8 cellular contexts compared by ENCODE assay signal in the genomic region with DNA sequence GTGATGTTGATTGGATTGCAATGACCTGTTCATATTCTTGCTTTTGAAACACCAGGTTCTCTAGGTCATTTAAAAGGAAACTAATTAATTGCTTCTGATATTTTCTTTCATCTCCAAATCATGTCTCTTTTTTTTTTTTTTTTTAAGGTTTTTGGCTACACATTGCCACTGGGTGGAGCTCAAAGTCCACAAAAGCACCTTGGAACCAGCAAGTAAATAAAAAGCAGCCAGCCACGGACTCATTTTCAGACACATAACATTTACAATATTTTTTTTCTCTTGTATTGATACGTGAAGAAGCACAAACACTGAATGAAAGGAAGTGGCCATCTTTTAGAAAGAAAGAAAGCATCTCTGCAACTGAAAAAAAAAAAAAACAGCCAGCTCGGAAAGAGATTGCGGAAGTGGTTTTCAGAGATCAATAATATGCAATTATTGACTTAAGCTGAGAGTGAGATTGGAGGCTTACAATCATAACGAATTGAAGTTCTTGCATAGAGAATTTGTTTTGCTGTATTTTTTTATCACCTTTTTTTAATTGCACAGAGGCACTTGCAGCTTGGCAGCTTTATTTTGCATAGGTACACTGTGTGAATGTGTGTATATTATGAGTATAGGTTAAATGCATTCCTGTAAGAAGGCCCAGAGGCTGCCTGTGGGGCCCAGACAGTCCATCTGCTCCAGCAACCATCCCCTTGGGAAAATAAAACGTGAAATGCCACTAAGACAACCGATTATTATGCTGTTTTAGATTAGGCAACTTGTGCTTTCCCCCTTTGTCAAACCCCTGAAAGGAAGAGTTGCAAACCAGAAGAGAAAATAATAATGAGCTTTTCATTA. TPM values are rescaled to one million over a fixed set of nuclear protein-coding genes. Genes with fewer than 3 reads are reported as not detected.
A peak's percentile ranks its signal among the peaks of the same experiment; 100 is the strongest.
DNase-seq lines count a peak whose midpoint lies in the region; ATAC-seq, FAIRE-seq and TF ChIP-seq lines count a peak whose summit lies in the region.

No MANE protein-coding gene starts in this region.

- H3K4me1 ChIP-seq in left ventricle myocardium inferior = no peaks in the 10 kb centered on the region
- peaks cover 3 to 6% of the 10 kb centered on the region in 2 donors for H3K4me1 ChIP-seq in small intestine (ENCODE audit: control insufficient read depth in 2 of 2, insufficient read depth in 1 of 2, low read depth in 1 of 2, low read length in 1 of 2)

- H3K4me3 ChIP-seq in HL-60 (replicated peaks; ENCODE audit: insufficient read depth, low read length) (peak overlapping the region; percentile 26), left ventricle myocardium inferior (no peak overlapping the region), small intestine (ENCODE audit: low read depth in 1 of 2, low read length in 2 of 2) (no peak overlapping the region)

- no peaks in the 10 kb centered on the region for H3K4me1 Mint-ChIP-seq in activated T-helper 17 cell treated with anti-CD3 and anti-CD28 coated beads, Interleukin-2, amount 50 U/mL, for 72 hours

- intact Hi-C loops in left ventricle myocardium inferior (cut with micrococcal nuclease) = no loop called here

- peak; percentile 5 for TF ChIP-seq CTCF in HL-60 (IDR thresholded peaks at IDR 0.05; ENCODE audit: insufficient read depth, low read length)
- peak; percentile 55 for TF ChIP-seq CTCF in left ventricle myocardium inferior (IDR thresholded peaks at IDR 0.05; ENCODE audit: borderline replicate concordance)

- H3K9me3 Mint-ChIP-seq in activated T-helper 17 cell treated with anti-CD3 and anti-CD28 coated beads, Interleukin-2, amount 50 U/mL, for 72 hours = no peaks in the 10 kb centered on the region

- no peak for FAIRE-seq in small intestine (lab: Jason Lieb, UNC)

- H3K27ac Mint-ChIP-seq in activated T-helper 17 cell treated with anti-CD3 and anti-CD28 coated beads, Interleukin-2, amount 50 U/mL, for 72 hours = no peak overlapping the region

- H3K27ac ChIP-seq in HL-60 (replicated peaks) (no peak overlapping the region), left ventricle myocardium inferior (replicated peaks) (no peak overlapping the region), small intestine (ENCODE audit: low read depth in 1 of 2, low read length in 1 of 2) (no peak overlapping the region)

- peaks cover 10% of the 10 kb centered on the region for H3K27me3 Mint-ChIP-seq in activated T-helper 17 cell treated with anti-CD3 and anti-CD28 coated beads, Interleukin-2, amount 50 U/mL, for 72 hours

- DNase-seq in ELF-1 (ENCODE audit: low read depth, low spot score) (peak; percentile 64), HL-60 (ENCODE audit: low read depth in 1 of 2, low spot score in 1 of 2) (peak; percentile 2 to 39), NCI-H748 (lab: John Stamatoyannopoulos, UW; ENCODE audit: unreplicated experiment) (peak; percentile 72), left ventricle myocardium inferior (no peak), small intestine (peak; percentile 79), activated gamma-delta T cell treated with Interleukin-2 at 50 U/mL for 16 hours (no peak)

- H3K9me3 ChIP-seq in left ventricle myocardium inferior (replicated peaks) (no peaks in the 10 kb centered on the region), small intestine (ENCODE audit: control insufficient read depth, low read depth) (no peaks in the 10 kb centered on the region)

- H3K36me3 ChIP-seq in left ventricle myocardium inferior = no peaks in the 10 kb centered on the region
- H3K36me3 ChIP-seq in small intestine (ENCODE audit: control insufficient read depth in 2 of 2, insufficient read depth in 2 of 2, low read length in 2 of 2) = no peaks in the 10 kb centered on the region

- H3K4me3 Mint-ChIP-seq in activated T-helper 17 cell treated with anti-CD3 and anti-CD28 coated beads, Interleukin-2, amount 50 U/mL, for 72 hours = peak overlapping the region; percentile 42

- no peaks in the 10 kb centered on the region for H3K36me3 Mint-ChIP-seq in activated T-helper 17 cell treated with anti-CD3 and anti-CD28 coated beads, Interleukin-2, amount 50 U/mL, for 72 hours (ENCODE audit: low read depth)

- H3K27me3 ChIP-seq in HL-60 (ENCODE audit: insufficient read depth, poor library complexity, severe bottlenecking) (peaks cover 5% of the 10 kb centered on the region), left ventricle myocardium inferior (ENCODE audit: low read depth) (peaks cover 51% of the 10 kb centered on the region), small intestine (ENCODE audit: control insufficient read depth in 2 of 2, insufficient read depth in 2 of 2, low read length in 2 of 2) (peaks cover 0 to 5% of the 10 kb centered on the region in 2 donors)

- WGBS in small intestine, 3 donors = 9 to 20% (median 10%) methylated on average over 7 of the region's 7 CpGs

- no peak for ATAC-seq in activated T-helper 17 cell treated with anti-CD3 and anti-CD28 coated beads, Interleukin-2, amount 50 U/mL, for 72 hours (replicated peaks)
- ATAC-seq in HG02852 (IDR thresholded peaks at IDR 0.05; ENCODE audit: unreplicated experiment) = no peak

RNA-seq across cellular contexts. Expression of a gene that starts 28.2 kb away (rescaled TPM):
- total RNA-seq in activated T-helper 17 cell treated with anti-CD3 and anti-CD28 coated beads, Interleukin-2, amount 50 U/mL, for 72 hours = under 1 TPM in 1 of 2 donors, not detected in 1; 0.26 TPM
- total RNA-seq in left ventricle myocardium inferior = not detected
- not detected for polyA plus RNA-seq in small intestine

Comparison
In these comparisons a context has a peak if more than half of its experiments do, and no peak if none do; other contexts are left out.
1. DNase-seq: peak in ELF-1 (single experiment), HL-60 (2 of 2), NCI-H748 (single experiment) and small intestine (single experiment); none in left ventricle myocardium inferior (single experiment) and activated gamma-delta T cell treated with Interleukin-2 at 50 U/mL for 16 hours (single experiment).